7 cellular contexts compared by ENCODE assay signal in the genomic region with DNA sequence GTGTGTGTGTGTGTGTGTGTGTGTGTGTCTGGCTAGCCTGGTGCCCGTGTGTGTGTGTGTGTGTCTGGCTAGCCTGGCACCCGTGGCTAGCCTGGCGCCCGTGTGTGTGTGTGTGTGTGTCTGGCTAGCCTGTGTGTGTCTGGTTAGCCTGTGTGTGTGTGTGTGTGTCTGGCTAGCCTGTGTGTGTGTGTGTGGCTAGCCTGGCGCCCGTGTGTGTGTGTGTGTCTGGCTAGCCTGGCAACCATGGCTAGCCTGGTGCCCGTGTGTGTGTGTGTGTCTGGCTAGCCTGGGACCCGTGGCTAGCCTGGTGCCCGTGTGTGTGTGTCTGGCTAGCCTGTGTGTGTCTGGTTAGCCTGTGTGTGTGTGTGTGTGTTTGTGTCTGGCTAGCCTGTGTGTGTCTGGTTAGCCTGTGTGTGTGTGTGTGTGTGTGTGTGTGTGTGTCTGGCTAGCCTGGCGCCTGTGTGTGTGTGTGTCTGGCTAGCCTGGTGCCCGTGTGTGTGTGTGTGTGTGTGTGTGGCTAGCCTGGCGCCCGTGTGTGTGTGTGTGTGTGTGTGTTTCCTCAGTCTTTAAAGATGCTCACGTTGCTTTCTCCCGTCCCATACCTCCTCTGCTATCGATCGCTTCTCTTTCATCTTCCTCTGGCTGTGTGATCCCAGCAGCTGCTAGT. TPM values are rescaled to one million over a fixed set of nuclear protein-coding genes. Genes with fewer than 3 reads are reported as not detected.
DNase-seq lines count a peak whose midpoint lies in the region; FAIRE-seq and TF ChIP-seq lines count a peak whose summit lies in the region.
"Not testable (repeated sequence)": the region's sequence is repeated elsewhere in the genome, so short reads cannot be mapped to it uniquely, and the experiment has no call there.
"Had no signal": no experiment of that assay in that cellular context is flagged by ENCODE, and none has a peak within 500 bp of the region (broad histone marks: within the 10 kb centered on the region; RNA-seq: fewer than 3 reads in every experiment).

No MANE protein-coding gene starts in this region.

- H3K4me3 ChIP-seq in ACC112 (ENCODE audit: low read depth, low read length): peak overlapping the region; percentile 91
- H3K4me3 ChIP-seq in HFF-Myc (replicated peaks; ENCODE audit: low read depth, low read length): peak overlapping the region; percentile 83
- H3K4me3 ChIP-seq in astrocyte (ENCODE audit: insufficient read depth, low read depth, low read length): peak overlapping the region; percentile 93
- H3K4me3 ChIP-seq in foreskin fibroblast (ENCODE audit: low read depth in 1 of 2, low read length in 2 of 2): peak overlapping the region; percentile 66 to 67
- H3K4me3 ChIP-seq in neural cell (ENCODE audit: low read length): peak overlapping the region; percentile 79

- peak overlapping the region; percentile 72 for H3K27ac Mint-ChIP-seq in astrocyte (ENCODE audit: unreplicated experiment)

- H3K4me1 ChIP-seq in ACC112 (ENCODE audit: control insufficient read depth, insufficient read depth, low read length, unreplicated experiment): peaks cover 16% of the 10 kb centered on the region
- H3K4me1 ChIP-seq in astrocyte (ENCODE audit: insufficient read depth, low read length): peaks cover 19% of the 10 kb centered on the region

- H3K9me2 ChIP-seq in neural cell (ENCODE audit: insufficient read depth, low read length): not testable (repeated sequence)

- H3K4me2 ChIP-seq in astrocyte (ENCODE audit: low read length): peak overlapping the region; percentile 95
- H3K4me2 ChIP-seq in neural cell (ENCODE audit: low read length): not testable (repeated sequence)

- H3K36me3 ChIP-seq in ACC112 (ENCODE audit: insufficient read depth, low read length); astrocyte (ENCODE audit: insufficient read depth, low read length); neural cell (ENCODE audit: insufficient read depth, low read length): not testable (repeated sequence)

- H3K4me1 Mint-ChIP-seq in astrocyte (ENCODE audit: low read depth, unreplicated experiment): not testable (repeated sequence)

- H3K79me2 ChIP-seq in ACC112 (ENCODE audit: control insufficient read depth, insufficient read depth, low read length, unreplicated experiment): peaks cover 16% of the 10 kb centered on the region
- peaks cover 26% of the 10 kb centered on the region for H3K79me2 ChIP-seq in astrocyte (ENCODE audit: insufficient read depth, low read length)
- peaks cover 15% of the 10 kb centered on the region for H3K79me2 ChIP-seq in neural cell (replicated peaks; ENCODE audit: insufficient read depth, low read length)

- H3K36me3 Mint-ChIP-seq in astrocyte (ENCODE audit: low read depth, unreplicated experiment): not testable (repeated sequence)

- not testable (repeated sequence) for H3K9me3 Mint-ChIP-seq in astrocyte (ENCODE audit: unreplicated experiment)

- not testable (repeated sequence) for H3K27me3 ChIP-seq in ACC112 (ENCODE audit: insufficient read depth, low read length); astrocyte (ENCODE audit: insufficient read depth, low read length); neural cell (ENCODE audit: insufficient read depth, low read depth, low read length)

- FAIRE-seq in astrocyte (lab: Jason Lieb, UNC): not testable (repeated sequence)

- TF ChIP-seq RAD21 in neural cell (conservative IDR thresholded peaks at IDR 0.05): not testable (repeated sequence)

- H3K9ac ChIP-seq in astrocyte (ENCODE audit: low read length): peak overlapping the region; percentile 85
- peak overlapping the region; percentile 80 for H3K9ac ChIP-seq in neural cell (ENCODE audit: low read length)

- H3K4me3 Mint-ChIP-seq in astrocyte (ENCODE audit: unreplicated experiment): peak overlapping the region; percentile 86

- not testable (repeated sequence) for H2AFZ ChIP-seq in ACC112 (ENCODE audit: low read length, unreplicated experiment); astrocyte (ENCODE audit: low read depth, low read length); neural cell (ENCODE audit: low read depth, low read length)

- not testable (repeated sequence) for DNase-seq in HFF-Myc (ENCODE audit: extremely low read depth, low read depth)
- DNase-seq in RKO (ENCODE audit: low spot score): peak; percentile 19
- peak; percentile 69 for DNase-seq in astrocyte (ENCODE audit: low read depth)
- peak; percentile 58 to 66 for DNase-seq in foreskin fibroblast

- not testable (repeated sequence) for H3K9me3 ChIP-seq in astrocyte (ENCODE audit: insufficient read depth, low read depth, low read length); neural cell (ENCODE audit: low read length)

- H3F3A ChIP-seq in neural cell (ENCODE audit: insufficient read depth, low read length, poor library complexity, severe bottlenecking): not testable (repeated sequence)

- not testable (repeated sequence) for H3K27ac ChIP-seq in ACC112 (ENCODE audit: low read depth, low read length); astrocyte (ENCODE audit: low read depth, low read length); neural cell (ENCODE audit: low read length)

- not testable (repeated sequence) for H3K27me3 Mint-ChIP-seq in astrocyte (ENCODE audit: low read depth, unreplicated experiment)

- H4K20me1 ChIP-seq in astrocyte (ENCODE audit: insufficient read depth, low read length): peaks cover 32% of the 10 kb centered on the region
- H4K20me1 ChIP-seq in neural cell (ENCODE audit: insufficient read depth): not testable (repeated sequence)

- not testable (repeated sequence) for TF ChIP-seq CTCF in HFF-Myc (IDR thresholded peaks at IDR 0.05; ENCODE audit: low read depth, low read length, missing control alignments); astrocyte (IDR thresholded peaks at IDR 0.05; ENCODE audit: insufficient read depth, low read depth, low read length); foreskin fibroblast (IDR thresholded peaks at IDR 0.05; ENCODE audit: low read depth, low read length); neural cell (IDR thresholded peaks at IDR 0.05; ENCODE audit: poor library complexity, severe bottlenecking)

- not testable (repeated sequence) for TF ChIP-seq EP300 in neural cell (conservative IDR thresholded peaks at IDR 0.05; ENCODE audit: poor library complexity, severe bottlenecking)

RNA-seq across cellular contexts. Expression of a gene that starts 1.4 kb away (rescaled TPM):
- total RNA-seq in astrocyte: 22.2 and 22.4 TPM in 2 replicates
- 69.2 and 78.8 TPM in 2 replicates for polyA plus RNA-seq in neural cell
- 29.6 and 39.7 TPM in 2 replicates for polyA minus RNA-seq in neural cell

RNA-seq across cellular contexts. Expression of a gene that starts 4.4 kb away (rescaled TPM):
- 0.50 and 0.73 TPM in 2 replicates for total RNA-seq in astrocyte
- not detected in 2 replicates for polyA plus RNA-seq in neural cell
- not detected in 2 replicates for polyA minus RNA-seq in neural cell
- total RNA-seq: A172 had no signal

RNA-seq across cellular contexts. Expression of a gene that starts 11.0 kb away (rescaled TPM):
- total RNA-seq in astrocyte: 0.09 TPM in 1 of 2 replicates, not detected in the other
- not detected in 2 replicates for polyA plus RNA-seq in neural cell
- polyA minus RNA-seq in neural cell: not detected in 2 replicates
- total RNA-seq: A172 had no signal

RNA-seq across cellular contexts. Expression of a gene that starts 18.7 kb away (rescaled TPM):
- total RNA-seq in astrocyte: 12.6 and 13.0 TPM in 2 replicates
- polyA plus RNA-seq in neural cell: 40.7 and 44.5 TPM in 2 replicates
- 24.3 and 35.5 TPM in 2 replicates for polyA minus RNA-seq in neural cell

RNA-seq across cellular contexts. Expression of a gene that starts 43.7 kb away (rescaled TPM):
- total RNA-seq in astrocyte: 33.6 and 38.7 TPM in 2 replicates
- polyA plus RNA-seq in neural cell: 11.5 and 15.6 TPM in 2 replicates
- 19.0 and 21.2 TPM in 2 replicates for polyA minus RNA-seq in neural cell
